24 cellular contexts compared by ENCODE assay signal in genomic region chr12:71038960-71039359, GRCh38.
DNase-seq lines count a peak whose midpoint lies in the region; ATAC-seq, FAIRE-seq and TF ChIP-seq lines count a peak whose summit lies in the region.
"Had no signal": no experiment of that assay in that cellular context is flagged by ENCODE, and none has a peak within 500 bp of the region (broad histone marks: within the 10 kb centered on the region; RNA-seq: fewer than 3 reads in every experiment).

No MANE protein-coding gene starts in this region.

- H3K4me2 ChIP-seq in A549 (no peak overlapping the region), IMR-90 (ENCODE audit: low read depth, low read length) (no peak overlapping the region), neuronal stem cell (ENCODE audit: insufficient read depth, low read length, poor library complexity, severe bottlenecking) (no peak overlapping the region)
- H3K4me2 ChIP-seq: BLaER1 treated with 17β-estradiol and CSF1 and Interleukin-3, amounts not matched to agents 10 nM and 100 nM had no signal

- H3K4ac ChIP-seq in IMR-90 (ENCODE audit: low read depth, low read length) (no peak overlapping the region), neuronal stem cell (ENCODE audit: low read length) (no peak overlapping the region)

- no peak for TF ChIP-seq EP300 in A549 (IDR thresholded peaks at IDR 0.05)

- no peak for FAIRE-seq in A549 (lab: Jason Lieb, UNC)
- FAIRE-seq: A204.1, GM12878, GM12892, GM18507 had no signal

- intact Hi-C loops in IMR-90 (cut with micrococcal nuclease) = no loop called here

- POLR2A ChIA-PET in A549 (lab: Yijun Ruan, JAX) (no interaction called here), IMR-90 (lab: Charles Lee; ENCODE audit: unreplicated experiment) (no interaction called here)

- H2AK5ac ChIP-seq in IMR-90 (ENCODE audit: low read depth, low read length) (no peak overlapping the region), neuronal stem cell (ENCODE audit: low read depth, low read length) (no peak overlapping the region)

- no peak for TF ChIP-seq CTCF in A549 (IDR thresholded peaks at IDR 0.05)
- no peak for TF ChIP-seq CTCF in IMR-90 (conservative IDR thresholded peaks at IDR 0.05; ENCODE audit: low read depth, low read length)

- H3K9ac ChIP-seq in IMR-90 (ENCODE audit: low read depth, low read length) (no peak overlapping the region), neuronal stem cell (ENCODE audit: low read depth, low read length, poor library complexity) (no peak overlapping the region)
- H3K9ac ChIP-seq: BLaER1 treated with 17β-estradiol and CSF1 and Interleukin-3, amounts not matched to agents 10 nM and 100 nM had no signal

- H3K4me1 ChIP-seq in A549 = no peaks in the 10 kb centered on the region
- H3K4me1 ChIP-seq in IMR-90 (ENCODE audit: control insufficient read depth, insufficient read depth, low read length) = no peaks in the 10 kb centered on the region
- H3K4me1 ChIP-seq in neuronal stem cell (ENCODE audit: control insufficient read depth in 2 of 2, insufficient read depth in 1 of 2, low read depth in 1 of 2, low read length in 2 of 2) = no peaks in the 10 kb centered on the region
- H3K4me1 ChIP-seq: BLaER1 treated with 17β-estradiol and CSF1 and Interleukin-3, amounts not matched to agents 10 nM and 100 nM; Caco-2 had no signal

- DNase-seq in A549 (ENCODE audit: low read depth in 1 of 2, low spot score in 1 of 2) (no peak), IMR-90 (no peak), neuronal stem cell (ENCODE audit: low spot score) (no peak)
- DNase-seq in effector CD4-positive, alpha-beta T cell = no peak
- DNase-seq: 8988T; AML-193; Caco-2; Calu3; CD4-positive, alpha-beta T cell; CD8-positive, alpha-beta T cell; DMS 273 treated with DMSO at 0.1 percent for 48 hours; DMS153; DMS53; DMS79; DND-41; EL; GDM1 had no signal

- TF ChIP-seq RAD21 in A549 (conservative IDR thresholded peaks at IDR 0.05 in 1 of 2, IDR thresholded peaks at IDR 0.05 in 1 of 2) (no peak), IMR-90 (IDR thresholded peaks at IDR 0.05; ENCODE audit: low read length) (no peak)

- H4K8ac ChIP-seq in IMR-90 (ENCODE audit: low read depth in 2 of 2, low read length in 2 of 2) (no peak overlapping the region), neuronal stem cell (ENCODE audit: low read depth, low read length) (no peak overlapping the region)

- TF ChIP-seq POLR2A in A549 (IDR thresholded peaks at IDR 0.05; ENCODE audit: low read length) (no peak), IMR-90 (IDR thresholded peaks at IDR 0.05; ENCODE audit: low read depth, low read length) (no peak)

- H3K79me1 ChIP-seq in IMR-90 (ENCODE audit: low read depth in 1 of 2, low read length in 2 of 2) = no peaks in the 10 kb centered on the region
- no peaks in the 10 kb centered on the region for H3K79me1 ChIP-seq in neuronal stem cell (ENCODE audit: low read depth, low read length)

- H3K4me3 ChIP-seq in A549 = no peak overlapping the region
- no peak overlapping the region for H3K4me3 ChIP-seq in IMR-90 (ENCODE audit: insufficient read depth, low read depth, low read length)
- H3K4me3 ChIP-seq in neuronal stem cell (ENCODE audit: low read length in 2 of 2) = no peak overlapping the region
- H3K4me3 ChIP-seq: BLaER1 treated with 17β-estradiol and CSF1 and Interleukin-3, amounts not matched to agents 10 nM and 100 nM; GM12878 had no signal

- H3K56ac ChIP-seq in IMR-90 (ENCODE audit: extremely low read depth, insufficient read depth, low read length) = no peak overlapping the region

- dilution Hi-C loops in IMR-90 (cut with HindIII; ENCODE audit: low sequenced_read_pairs, unreplicated experiment) = no loop called here

- H3K9me3 ChIP-seq in A549 = no peaks in the 10 kb centered on the region
- H3K9me3 ChIP-seq in IMR-90 (ENCODE audit: control insufficient read depth, insufficient read depth, low read length) = peaks cover 5% of the 10 kb centered on the region
- no peaks in the 10 kb centered on the region for H3K9me3 ChIP-seq in neuronal stem cell (replicated peaks in 1 of 2; ENCODE audit: control insufficient read depth in 2 of 2, insufficient read depth in 1 of 2, low read depth in 1 of 2, low read length in 2 of 2)
- H3K9me3 ChIP-seq: BLaER1 treated with 17β-estradiol and CSF1 and Interleukin-3, amounts not matched to agents 10 nM and 100 nM; Caco-2 had no signal

- in situ Hi-C loops in IMR-90 (cut with MboI; ENCODE audit: low sequenced_read_pairs) = no loop called here

- no peak overlapping the region for H4K91ac ChIP-seq in IMR-90 (ENCODE audit: insufficient read depth, low read depth, low read length)
- no peak overlapping the region for H4K91ac ChIP-seq in neuronal stem cell (ENCODE audit: low read depth, low read length, poor library complexity)

- 9% methylated on average over 1 of the region's 1 CpG for whole genome bisulfite sequencing in A549 (ENCODE audit: missing lambda C conversion rate)
- WGBS in IMR-90 (ENCODE audit: extremely low coverage in 2 of 2, insufficient read length in 1 of 2), 2 experiments = no CpG with 5 or more reads among the region's 1 CpG
- no CpG with 5 or more reads among the region's 1 CpG for WGBS in neuronal stem cell (ENCODE audit: extremely low coverage in 2 of 2, insufficient read length in 2 of 2, insufficient replicate concordance in 1 of 2), 2 donors

- no peak overlapping the region for H2BK15ac ChIP-seq in IMR-90 (ENCODE audit: low read depth, low read length)
- no peak overlapping the region for H2BK15ac ChIP-seq in neuronal stem cell (ENCODE audit: low read length)

- no peak for ATAC-seq in A549
- ATAC-seq in IMR-90 (ENCODE audit: low read depth) = no peak
- no peak for ATAC-seq in HG03175 (IDR thresholded peaks at IDR 0.05; ENCODE audit: unreplicated experiment)
- ATAC-seq: CD8-positive, alpha-beta T cell; GM12878 had no signal

- no peak overlapping the region for H2BK20ac ChIP-seq in IMR-90 (ENCODE audit: low read depth, low read length)

- H2AFZ ChIP-seq in IMR-90 (replicated peaks; ENCODE audit: low read length, poor library complexity) (no peak overlapping the region), neuronal stem cell (ENCODE audit: low read length) (no peak overlapping the region)

- H3K27ac ChIP-seq in A549 = no peak overlapping the region
- no peak overlapping the region for H3K27ac ChIP-seq in IMR-90 (ENCODE audit: insufficient read depth, low read length)
- H3K27ac ChIP-seq in neuronal stem cell (replicated peaks; ENCODE audit: low read length) = no peak overlapping the region
- H3K27ac ChIP-seq: BLaER1 treated with 17β-estradiol and CSF1 and Interleukin-3, amounts not matched to agents 10 nM and 100 nM; C4-2B had no signal

- no peak overlapping the region for H4K5ac ChIP-seq in IMR-90 (ENCODE audit: low read depth, low read length)

- BruUV-seq in IMR-90 (replicated peaks; lab: Mats Ljungman, UMichigan) = no TSS peak

- H2BK5ac ChIP-seq in IMR-90 (ENCODE audit: low read depth, low read length, poor library complexity, severe bottlenecking) = no peak overlapping the region
- no peak overlapping the region for H2BK5ac ChIP-seq in neuronal stem cell (ENCODE audit: low read length)

- H2BK12ac ChIP-seq in neuronal stem cell (ENCODE audit: low read length) = no peak overlapping the region

- H3K18ac ChIP-seq in IMR-90 (ENCODE audit: low read depth, low read length) (no peak overlapping the region), neuronal stem cell (ENCODE audit: low read length) (peak overlapping the region; percentile 8)

- H3K23ac ChIP-seq in IMR-90 (ENCODE audit: low read depth, low read length) (no peak overlapping the region), neuronal stem cell (ENCODE audit: low read depth, low read length, poor library complexity) (no peak overlapping the region)

- CTCF ChIA-PET in A549 (lab: Yijun Ruan, JAX) = no interaction called here
- CTCF ChIA-PET in IMR-90 (lab: Yijun Ruan, JAX) = no interaction called here

- H2AK9ac ChIP-seq in IMR-90 (replicated peaks; ENCODE audit: low read depth, low read length, poor library complexity) = no peak overlapping the region

- H3K36me3 ChIP-seq in IMR-90 (ENCODE audit: control insufficient read depth, insufficient read depth, low read length) = no peaks in the 10 kb centered on the region
- no peaks in the 10 kb centered on the region for H3K36me3 ChIP-seq in neuronal stem cell (replicated peaks in 1 of 2; ENCODE audit: control insufficient read depth in 2 of 2, insufficient read depth in 2 of 2, low read length in 2 of 2)
- H3K36me3 ChIP-seq: BLaER1 treated with 17β-estradiol and CSF1 and Interleukin-3, amounts not matched to agents 10 nM and 100 nM had no signal

- H4K20me1 ChIP-seq in IMR-90 (ENCODE audit: insufficient read depth, low read length) = no peaks in the 10 kb centered on the region
- H4K20me1 ChIP-seq: BLaER1 treated with 17β-estradiol and CSF1 and Interleukin-3, amounts not matched to agents 10 nM and 100 nM had no signal

- H3K27me3 ChIP-seq in IMR-90 (ENCODE audit: control insufficient read depth, insufficient read depth, low read length) (no peaks in the 10 kb centered on the region), neuronal stem cell (ENCODE audit: control insufficient read depth in 3 of 3, insufficient read depth in 3 of 3, low read depth in 1 of 3, low read length in 3 of 3) (no peaks in the 10 kb centered on the region)
- H3K27me3 ChIP-seq: BLaER1 treated with 17β-estradiol and CSF1 and Interleukin-3, amounts not matched to agents 10 nM and 100 nM had no signal

- H3K14ac ChIP-seq in IMR-90 (replicated peaks; ENCODE audit: low read depth, low read length) = no peak overlapping the region
- H3K14ac ChIP-seq in neuronal stem cell (ENCODE audit: low read length) = no peak overlapping the region

- no peak overlapping the region for H2BK120ac ChIP-seq in IMR-90 (ENCODE audit: low read depth, low read length)
- no peak overlapping the region for H2BK120ac ChIP-seq in neuronal stem cell (ENCODE audit: low read depth, low read length)

- no peaks in the 10 kb centered on the region for H3K9me1 ChIP-seq in IMR-90 (ENCODE audit: insufficient read depth, low read length)

TF ChIP-seq in A549, 52 proteins besides CTCF, POLR2A, EP300 and RAD21:
- TF ChIP-seq MAFK (IDR thresholded peaks at IDR 0.05; ENCODE audit: partially characterized antibody) (peak; percentile 47), NFE2L2 (conservative IDR thresholded peaks at IDR 0.05; ENCODE audit: low read length) (peak; percentile 66), MYC (IDR thresholded peaks at IDR 0.05; ENCODE audit: borderline replicate concordance, low read length) (no peak)

TF ChIP-seq in IMR-90, 13 proteins besides CTCF, POLR2A, EP300 and RAD21:
- TF ChIP-seq MAZ (IDR thresholded peaks at IDR 0.05; ENCODE audit: borderline replicate concordance, low read depth, low read length) (no peak), NFE2L2 (IDR thresholded peaks at IDR 0.05; ENCODE audit: low read depth, low read length) (peak; percentile 45; the same call in 1 of the 2 replicates)
TF ChIP-seq in IMR-90: peak in this region for 1.
